ENCODE assay signal across 9 cellular contexts in the genomic region with DNA sequence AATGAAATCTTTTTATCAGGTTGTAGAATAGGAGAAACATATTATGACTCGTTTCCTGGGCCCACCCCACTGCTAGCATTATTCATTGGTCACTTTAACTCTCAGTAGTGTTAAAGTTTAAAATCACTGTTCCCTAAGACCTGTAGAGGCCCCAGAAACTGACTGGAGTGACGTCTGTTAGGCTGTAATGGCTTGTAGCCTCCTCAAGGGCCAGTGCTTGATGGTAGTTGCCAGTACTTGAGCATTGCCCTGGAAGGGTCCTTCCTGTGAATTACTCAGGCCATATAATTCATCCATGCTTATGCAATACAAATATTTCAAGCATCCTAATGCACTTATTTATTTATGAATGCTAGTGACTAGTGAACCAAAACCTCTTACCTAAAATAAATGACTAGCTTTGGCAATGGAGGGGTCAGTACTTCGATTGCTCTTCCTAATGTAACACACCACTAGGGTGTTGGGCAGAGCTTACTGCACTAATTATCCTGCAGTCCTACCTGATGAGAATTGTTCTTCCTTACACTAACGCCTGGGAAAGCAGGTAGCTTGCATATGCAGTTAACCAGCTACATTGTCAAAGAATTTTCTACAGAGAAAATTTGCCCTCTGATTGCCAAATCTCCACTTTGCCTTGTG. TPM values are rescaled to one million over a fixed set of nuclear protein-coding genes. Genes with fewer than 3 reads are reported as not detected.
DNase-seq lines count a peak whose midpoint lies in the region; ATAC-seq, FAIRE-seq and TF ChIP-seq lines count a peak whose summit lies in the region.
"Had no signal": no experiment of that assay in that cellular context is flagged by ENCODE, and none has a peak within 500 bp of the region (broad histone marks: within the 10 kb centered on the region; RNA-seq: fewer than 3 reads in every experiment).

No MANE protein-coding gene starts in this region.

- no peak for ATAC-seq in GM21390 (IDR thresholded peaks at IDR 0.05; ENCODE audit: unreplicated experiment)

- H3K9me3 Mint-ChIP-seq in endothelial cell (ENCODE audit: unreplicated experiment), result no peaks in the 10 kb centered on the region

- peak overlapping the region; percentile 58 for H3K4me2 ChIP-seq in mammary epithelial cell (ENCODE audit: insufficient read depth, low read depth, low read length)

- no peaks in the 10 kb centered on the region for H3K36me3 ChIP-seq in KOPT-K1 (ENCODE audit: insufficient read depth, low read length)
- H3K36me3 ChIP-seq in mammary epithelial cell (ENCODE audit: insufficient read depth, low read length), result no peaks in the 10 kb centered on the region

- WGBS in mammary epithelial cell (ENCODE audit: low coverage, missing lambda C conversion rate), result 63% methylated on average over 4 of the region's 4 CpGs

- TF ChIP-seq CTCF in mammary epithelial cell (conservative IDR thresholded peaks at IDR 0.05 in 1 of 2, IDR thresholded peaks at IDR 0.05 in 1 of 2; ENCODE audit: extremely low read depth in 1 of 2, insufficient read depth in 1 of 2, low read depth in 1 of 2, low read length in 2 of 2) (peak; percentile 0 to 6), endothelial cell (IDR thresholded peaks at IDR 0.05; ENCODE audit: unreplicated experiment) (no peak), D721Med (IDR thresholded peaks at IDR 0.05; ENCODE audit: insufficient read depth, missing control alignments) (no peak)

- DNase-seq in GM12892 (ENCODE audit: insufficient read length) (no peak), mammary epithelial cell (no peak), renal cortical epithelial cell (ENCODE audit: low read depth) (peak; percentile 21), NCI-H82 treated with DMSO at 0.1 percent for 48 hours (lab: John Stamatoyannopoulos, UW; ENCODE audit: unreplicated experiment) (no peak), endothelial cell (ENCODE audit: low spot score) (no peak), D721Med (ENCODE audit: insufficient read length, low spot score) (no peak)

- H3K27me3 Mint-ChIP-seq in endothelial cell (ENCODE audit: unreplicated experiment), result peaks cover 10% of the 10 kb centered on the region

- FAIRE-seq in GM12892 (lab: Jason Lieb, UNC) (peak; percentile 91), D721Med (lab: Jason Lieb, UNC) (no peak)

- no peaks in the 10 kb centered on the region for H4K20me1 ChIP-seq in mammary epithelial cell (ENCODE audit: insufficient read depth, low read length)

- no peaks in the 10 kb centered on the region for H3K27me3 ChIP-seq in mammary epithelial cell (ENCODE audit: insufficient read depth, low read length)

- dilution Hi-C loops in mammary epithelial cell (cut with HindIII; ENCODE audit: low sequenced_read_pairs), result no loop called here

- no peaks in the 10 kb centered on the region for H3K9me3 ChIP-seq in KOPT-K1 (ENCODE audit: insufficient read depth, low read length, poor library complexity, severe bottlenecking)
- H3K9me3 ChIP-seq in mammary epithelial cell (replicated peaks; ENCODE audit: insufficient read depth, low read length), result no peaks in the 10 kb centered on the region

- no peak overlapping the region for H3K4me3 Mint-ChIP-seq in endothelial cell (ENCODE audit: unreplicated experiment)

- H2AFZ ChIP-seq in mammary epithelial cell (ENCODE audit: low read depth, low read length), result peak overlapping the region; percentile 82

- H3K27ac ChIP-seq in KOPT-K1 (ENCODE audit: low read depth, low read length, poor library complexity, severe bottlenecking), result peak overlapping the region; percentile 90
- no peak overlapping the region for H3K27ac ChIP-seq in mammary epithelial cell (ENCODE audit: insufficient read depth, low read depth, low read length)

- H3K4me1 Mint-ChIP-seq in endothelial cell (ENCODE audit: unreplicated experiment), result peaks cover 35% of the 10 kb centered on the region

- intact Hi-C loops in mammary epithelial cell (cut with micrococcal nuclease), result loop anchor here (2.0 kb wide), 2 partner anchors 35 to 43 kb away; no protein-coding TSS in a partner anchor

- H3K79me2 ChIP-seq in mammary epithelial cell (ENCODE audit: insufficient read depth, low read length), result no peaks in the 10 kb centered on the region

- H3K4me1 ChIP-seq in mammary epithelial cell (ENCODE audit: insufficient read depth, low read length), result peaks cover 34% of the 10 kb centered on the region

- TSS peak; percentile 98 for BruUV-seq in mammary epithelial cell (replicated peaks; lab: Mats Ljungman, UMichigan)

- H3K9ac ChIP-seq in mammary epithelial cell (ENCODE audit: insufficient read depth, low read length), result no peak overlapping the region

- TF ChIP-seq POLR2A in GM12892 (IDR thresholded peaks at IDR 0.05; ENCODE audit: low read depth, low read length), result 0 out of 2 replicates have a peak, but pooled peaks have one; percentile 22

- in situ Hi-C loops in mammary epithelial cell (cut with MboI; ENCODE audit: low sequenced_read_pairs in 2 of 2), result no loop called here

- H3K36me3 Mint-ChIP-seq in endothelial cell (ENCODE audit: low read depth, unreplicated experiment), result no peaks in the 10 kb centered on the region

- no peak overlapping the region for H3K27ac Mint-ChIP-seq in endothelial cell (ENCODE audit: unreplicated experiment)

- no peak overlapping the region for H3K4me3 ChIP-seq in mammary epithelial cell (replicated peaks in 1 of 3; ENCODE audit: insufficient read depth in 1 of 3, low read depth in 2 of 3, low read length in 3 of 3)

- CTCF ChIA-PET in mammary epithelial cell (lab: Charles Lee; ENCODE audit: low non-redundant PET), result no interaction called here

RNA-seq across cellular contexts. Expression of gene ARHGAP25, which starts 31.2 kb away (rescaled TPM):
- 11.1 TPM for polyA plus RNA-seq in GM12892 (2012; ENCODE audit: missing spikeins)
- 10 to 100 TPM; 23.3 to 62.3 TPM for total RNA-seq in mammary epithelial cell
- polyA plus RNA-seq in mammary epithelial cell, result 44.5 TPM
- polyA minus RNA-seq in mammary epithelial cell, result 69.8 TPM
- total RNA-seq in renal cortical epithelial cell, result 0.35 and 1.2 TPM in 2 replicates
- 4.6 TPM for total RNA-seq in endothelial cell (ENCODE audit: unreplicated experiment)
- polyA plus RNA-seq: neural cell had no signal

Comparison
In these comparisons a context has a peak if more than half of its experiments do, and no peak if none do; other contexts are left out.
1. CTCF ChIP-seq: peak in mammary epithelial cell (2 of 2); none in endothelial cell (single experiment) and D721Med (single experiment).